ENCODE assay signal across 12 cellular contexts in genomic region chr10:32951111-32951510, GRCh38. TPM values are rescaled to one million over a fixed set of nuclear protein-coding genes. Genes with fewer than 3 reads are reported as not detected.
DNase-seq lines count a peak whose midpoint lies in the region; ATAC-seq and TF ChIP-seq lines count a peak whose summit lies in the region.
"Had no signal": no experiment of that assay in that cellular context is flagged by ENCODE, and none has a peak within 500 bp of the region (broad histone marks: within the 10 kb centered on the region; RNA-seq: fewer than 3 reads in every experiment).

No MANE protein-coding gene starts in this region.

- H3K4me1 ChIP-seq in subcutaneous abdominal adipose tissue (ENCODE audit: control insufficient read depth in 5 of 5, insufficient read depth in 5 of 5, low read length in 5 of 5) = peaks cover 0 to 63% (median 60%) of the 10 kb centered on the region in 5 donors
- H3K4me1 ChIP-seq in ovary (ENCODE audit: insufficient read depth) = peaks cover 7% of the 10 kb centered on the region
- H3K4me1 ChIP-seq: BE2C had no signal

- DNase-seq in activated T-cell treated with anti-CD3 and anti-CD28 coated beads, Interleukin-2, amount 50 U/mL, for 72 hours = no peak
- no peak for DNase-seq in activated T-cell treated with anti-CD3 and anti-CD28 coated beads, Interleukin-2, amount 50 U/mL, for 48 hours
- DNase-seq in T-cell (no peak), fibroblast of villous mesenchyme (ENCODE audit: low read depth) (peak; percentile 25), ovary (no peak)
- no peak for DNase-seq in activated CD4-positive, alpha-beta T cell treated with anti-CD3 and anti-CD28 coated beads, Interleukin-2, amount 50 U/mL, for 48 hours
- DNase-seq: BE2C; midbrain; NCI-H1105; stimulated activated naive B cell treated with anti-CD40 and anti-IgM and Interleukin-4, amounts not matched to agents 10 μg/mL and 1 μg/mL and 100 μg/mL, for 72 hours had no signal

- H3K27ac Mint-ChIP-seq in activated T-cell treated with anti-CD3 and anti-CD28 coated beads, Interleukin-2, amount 50 U/mL, for 72 hours = peak overlapping the region; percentile 98
- peak overlapping the region in 1 of 2 donors; percentile 75 for H3K27ac Mint-ChIP-seq in T-cell
- H3K27ac Mint-ChIP-seq: stimulated activated naive B cell treated with anti-CD40 and anti-IgM and Interleukin-4, amounts not matched to agents 10 μg/mL and 1 μg/mL and 100 μg/mL, for 72 hours had no signal

- H3K27ac ChIP-seq in subcutaneous abdominal adipose tissue (ENCODE audit: low read depth, low read length) (peak overlapping the region; percentile 98), ovary (no peak overlapping the region)

- peak overlapping the region in 1 of 5 donors; percentile 56 for H3K9ac ChIP-seq in subcutaneous abdominal adipose tissue (ENCODE audit: low read length in 5 of 5)

- CTCF ChIA-PET in T-cell (lab: Charles Lee) = no interaction called here

- H3K9me3 ChIP-seq in subcutaneous abdominal adipose tissue (ENCODE audit: control insufficient read depth in 5 of 5, low read length in 5 of 5) (no peaks in the 10 kb centered on the region), ovary (no peaks in the 10 kb centered on the region)
- H3K9me3 ChIP-seq: BE2C had no signal

- peak overlapping the region; percentile 36 for H3K4me3 ChIP-seq in fibroblast of villous mesenchyme (ENCODE audit: low read depth, low read length)
- no peak overlapping the region for H3K4me3 ChIP-seq in subcutaneous abdominal adipose tissue (ENCODE audit: low read depth in 1 of 5, low read length in 5 of 5)
- no peak overlapping the region for H3K4me3 ChIP-seq in ovary

- no peaks in the 10 kb centered on the region for H3K27me3 Mint-ChIP-seq in activated T-cell treated with anti-CD3 and anti-CD28 coated beads, Interleukin-2, amount 50 U/mL, for 72 hours (ENCODE audit: low read depth)
- no peaks in the 10 kb centered on the region for H3K27me3 Mint-ChIP-seq in T-cell
- H3K27me3 Mint-ChIP-seq: stimulated activated naive B cell treated with anti-CD40 and anti-IgM and Interleukin-4, amounts not matched to agents 10 μg/mL and 1 μg/mL and 100 μg/mL, for 72 hours had no signal

- TF ChIP-seq EP300 in ovary (IDR thresholded peaks at IDR 0.05) = no peak

- WGBS in ovary, 3 donors = 67 to 74% (median 74%) methylated on average over 3 of the region's 3 CpGs

- intact Hi-C loops in ovary (cut with DNase I) = no loop called here

- H3K36me3 Mint-ChIP-seq in activated T-cell treated with anti-CD3 and anti-CD28 coated beads, Interleukin-2, amount 50 U/mL, for 72 hours (ENCODE audit: insufficient read depth in 2 of 2) = no peaks in the 10 kb centered on the region
- peaks cover 15% of the 10 kb centered on the region for H3K36me3 Mint-ChIP-seq in T-cell

- no peak for ATAC-seq in activated T-cell treated with anti-CD3 and anti-CD28 coated beads, Interleukin-2, amount 50 U/mL, for 72 hours (replicated peaks in 1 of 2)
- ATAC-seq in T-cell (replicated peaks in 1 of 4) (no peak), HG02840 (IDR thresholded peaks at IDR 0.05; ENCODE audit: low FRiP score, unreplicated experiment) (no peak)
- ATAC-seq: stimulated activated naive B cell treated with anti-CD40 and anti-IgM and Interleukin-4, amounts not matched to agents 10 μg/mL and 1 μg/mL and 100 μg/mL, for 72 hours had no signal

- peak overlapping the region; percentile 45 to 82 for H3K4me3 Mint-ChIP-seq in activated T-cell treated with anti-CD3 and anti-CD28 coated beads, Interleukin-2, amount 50 U/mL, for 72 hours
- peak overlapping the region; percentile 28 to 71 (median 45) for H3K4me3 Mint-ChIP-seq in T-cell
- H3K4me3 Mint-ChIP-seq: stimulated activated naive B cell treated with anti-CD40 and anti-IgM and Interleukin-4, amounts not matched to agents 10 μg/mL and 1 μg/mL and 100 μg/mL, for 72 hours had no signal

- H3K36me3 ChIP-seq in subcutaneous abdominal adipose tissue (ENCODE audit: control insufficient read depth in 5 of 5, insufficient read depth in 5 of 5, low read length in 5 of 5) (no peaks in the 10 kb centered on the region), ovary (no peaks in the 10 kb centered on the region)
- H3K36me3 ChIP-seq: BE2C had no signal

- POLR2A ChIA-PET in T-cell (lab: Charles Lee) = no interaction called here

- TF ChIP-seq CTCF in fibroblast of villous mesenchyme (IDR thresholded peaks at IDR 0.05; ENCODE audit: insufficient read depth, low read depth, low read length) = no peak
- no peak for TF ChIP-seq CTCF in ovary (IDR thresholded peaks at IDR 0.05)

- H3K4me1 Mint-ChIP-seq in activated T-cell treated with anti-CD3 and anti-CD28 coated beads, Interleukin-2, amount 50 U/mL, for 72 hours (ENCODE audit: low read depth) = peaks cover 69% of the 10 kb centered on the region
- peaks cover 78 to 93% (median 85%) of the 10 kb centered on the region in 3 donors for H3K4me1 Mint-ChIP-seq in T-cell

- H3K27me3 ChIP-seq in subcutaneous abdominal adipose tissue (ENCODE audit: control insufficient read depth in 5 of 5, insufficient read depth in 4 of 5, low read length in 5 of 5) (no peaks in the 10 kb centered on the region), ovary (no peaks in the 10 kb centered on the region)
- H3K27me3 ChIP-seq: BE2C had no signal

- no peak for TF ChIP-seq POLR2A in ovary (IDR thresholded peaks at IDR 0.05)

- no peaks in the 10 kb centered on the region for H3K9me3 Mint-ChIP-seq in activated T-cell treated with anti-CD3 and anti-CD28 coated beads, Interleukin-2, amount 50 U/mL, for 72 hours
- no peaks in the 10 kb centered on the region for H3K9me3 Mint-ChIP-seq in T-cell
- H3K9me3 Mint-ChIP-seq: stimulated activated naive B cell treated with anti-CD40 and anti-IgM and Interleukin-4, amounts not matched to agents 10 μg/mL and 1 μg/mL and 100 μg/mL, for 72 hours had no signal

RNA-seq across cellular contexts. Expression of gene ITGB1, which starts 6.9 kb away (rescaled TPM):
- 10 to 100 TPM; 52.3 to 91.2 TPM for total RNA-seq in activated T-cell treated with anti-CD3 and anti-CD28 coated beads, Interleukin-2, amount 50 U/mL, for 72 hours
- total RNA-seq in T-cell (100 to 1,000 TPM; 140 to 269 (median 177) TPM), fibroblast of villous mesenchyme (1,751 and 1,757 TPM in 2 replicates), ovary (100 to 1,000 TPM; 230 to 350 (median 276) TPM)
- 100 to 1,000 TPM; 207 to 517 TPM for polyA plus RNA-seq in ovary
